1 cellular context compared by ENCODE assay signal in the genomic region with DNA sequence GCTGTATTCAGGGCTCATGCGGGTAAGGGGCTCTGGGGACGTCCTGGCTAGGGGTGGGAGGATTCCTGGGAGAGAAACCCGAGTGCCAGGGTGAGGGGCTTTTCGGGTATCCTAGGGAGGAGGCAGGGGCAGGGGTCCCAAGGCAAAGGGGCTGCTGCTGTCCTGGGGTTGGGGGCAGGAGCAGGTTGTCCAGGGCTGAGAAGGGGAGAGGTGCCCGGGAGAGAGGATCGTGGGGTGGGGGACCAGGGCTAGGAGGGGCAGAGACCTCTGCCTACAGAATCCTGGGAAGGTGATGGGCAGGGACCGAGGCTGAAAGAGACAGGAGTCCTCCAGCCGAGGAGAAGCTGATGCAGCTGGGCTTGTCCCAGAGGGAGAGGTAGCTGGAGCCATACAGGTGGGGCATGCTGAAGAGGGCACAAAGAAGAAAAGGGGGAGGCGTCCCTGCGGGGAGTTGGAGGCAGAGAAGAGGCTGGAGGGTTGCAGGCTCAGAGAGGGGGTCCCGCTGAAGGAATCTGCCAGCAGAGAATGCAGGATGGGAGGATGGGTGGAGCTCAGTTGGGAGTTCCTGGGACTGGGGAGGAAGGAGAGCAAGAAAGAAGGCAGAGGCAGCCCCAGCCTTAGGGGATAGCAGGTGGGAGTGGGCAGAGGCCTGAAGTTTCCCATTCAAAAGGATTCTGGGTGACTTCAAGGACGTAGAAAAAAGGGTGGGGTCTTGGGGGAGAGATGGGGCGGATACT.
TF ChIP-seq lines count a peak whose summit lies in the region.

No MANE protein-coding gene starts in this region.

TF ChIP-seq in A549, 52 proteins besides CTCF, POLR2A, EP300 and RAD21 (continued from another document):
- TF ChIP-seq, protein P1, sequence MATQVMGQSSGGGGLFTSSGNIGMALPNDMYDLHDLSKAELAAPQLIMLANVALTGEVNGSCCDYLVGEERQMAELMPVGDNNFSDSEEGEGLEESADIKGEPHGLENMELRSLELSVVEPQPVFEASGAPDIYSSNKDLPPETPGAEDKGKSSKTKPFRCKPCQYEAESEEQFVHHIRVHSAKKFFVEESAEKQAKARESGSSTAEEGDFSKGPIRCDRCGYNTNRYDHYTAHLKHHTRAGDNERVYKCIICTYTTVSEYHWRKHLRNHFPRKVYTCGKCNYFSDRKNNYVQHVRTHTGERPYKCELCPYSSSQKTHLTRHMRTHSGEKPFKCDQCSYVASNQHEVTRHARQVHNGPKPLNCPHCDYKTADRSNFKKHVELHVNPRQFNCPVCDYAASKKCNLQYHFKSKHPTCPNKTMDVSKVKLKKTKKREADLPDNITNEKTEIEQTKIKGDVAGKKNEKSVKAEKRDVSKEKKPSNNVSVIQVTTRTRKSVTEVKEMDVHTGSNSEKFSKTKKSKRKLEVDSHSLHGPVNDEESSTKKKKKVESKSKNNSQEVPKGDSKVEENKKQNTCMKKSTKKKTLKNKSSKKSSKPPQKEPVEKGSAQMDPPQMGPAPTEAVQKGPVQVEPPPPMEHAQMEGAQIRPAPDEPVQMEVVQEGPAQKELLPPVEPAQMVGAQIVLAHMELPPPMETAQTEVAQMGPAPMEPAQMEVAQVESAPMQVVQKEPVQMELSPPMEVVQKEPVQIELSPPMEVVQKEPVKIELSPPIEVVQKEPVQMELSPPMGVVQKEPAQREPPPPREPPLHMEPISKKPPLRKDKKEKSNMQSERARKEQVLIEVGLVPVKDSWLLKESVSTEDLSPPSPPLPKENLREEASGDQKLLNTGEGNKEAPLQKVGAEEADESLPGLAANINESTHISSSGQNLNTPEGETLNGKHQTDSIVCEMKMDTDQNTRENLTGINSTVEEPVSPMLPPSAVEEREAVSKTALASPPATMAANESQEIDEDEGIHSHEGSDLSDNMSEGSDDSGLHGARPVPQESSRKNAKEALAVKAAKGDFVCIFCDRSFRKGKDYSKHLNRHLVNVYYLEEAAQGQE (IDR thresholded peaks at IDR 0.05) = no peak
- no peak for TF ChIP-seq JUNB (IDR thresholded peaks at IDR 0.05)
- no peak for TF ChIP-seq CHD4 (IDR thresholded peaks at IDR 0.05; ENCODE audit: borderline replicate concordance)
- no peak for TF ChIP-seq MYC (IDR thresholded peaks at IDR 0.05; ENCODE audit: borderline replicate concordance, low read length)
- TF ChIP-seq KDM5A (IDR thresholded peaks at IDR 0.05) = no peak
- no peak for TF ChIP-seq TFCP2L1 (CRISPR knock-in tag; IDR thresholded peaks at IDR 0.05)
- TF ChIP-seq MAZ (IDR thresholded peaks at IDR 0.05; ENCODE audit: borderline replicate concordance, low read depth, low read length) = no peak
- TF ChIP-seq, protein P2, sequence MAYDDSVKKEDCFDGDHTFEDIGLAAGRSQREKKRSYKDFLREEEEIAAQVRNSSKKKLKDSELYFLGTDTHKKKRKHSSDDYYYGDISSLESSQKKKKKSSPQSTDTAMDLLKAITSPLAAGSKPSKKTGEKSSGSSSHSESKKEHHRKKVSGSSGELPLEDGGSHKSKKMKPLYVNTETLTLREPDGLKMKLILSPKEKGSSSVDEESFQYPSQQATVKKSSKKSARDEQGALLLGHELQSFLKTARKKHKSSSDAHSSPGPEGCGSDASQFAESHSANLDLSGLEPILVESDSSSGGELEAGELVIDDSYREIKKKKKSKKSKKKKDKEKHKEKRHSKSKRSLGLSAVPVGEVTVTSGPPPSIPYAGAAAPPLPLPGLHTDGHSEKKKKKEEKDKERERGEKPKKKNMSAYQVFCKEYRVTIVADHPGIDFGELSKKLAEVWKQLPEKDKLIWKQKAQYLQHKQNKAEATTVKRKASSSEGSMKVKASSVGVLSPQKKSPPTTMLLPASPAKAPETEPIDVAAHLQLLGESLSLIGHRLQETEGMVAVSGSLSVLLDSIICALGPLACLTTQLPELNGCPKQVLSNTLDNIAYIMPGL (CRISPR knock-in tag; IDR thresholded peaks at IDR 0.05; ENCODE audit: borderline replicate concordance) = no peak
- no peak for TF ChIP-seq HOXB13 (CRISPR knock-in tag; IDR thresholded peaks at IDR 0.05; ENCODE audit: low read depth)
- no peak for TF ChIP-seq RNF2 (IDR thresholded peaks at IDR 0.05; ENCODE audit: borderline replicate concordance, low read depth)
- no peak for TF ChIP-seq JUN (IDR thresholded peaks at IDR 0.05)
- TF ChIP-seq, protein P3, sequence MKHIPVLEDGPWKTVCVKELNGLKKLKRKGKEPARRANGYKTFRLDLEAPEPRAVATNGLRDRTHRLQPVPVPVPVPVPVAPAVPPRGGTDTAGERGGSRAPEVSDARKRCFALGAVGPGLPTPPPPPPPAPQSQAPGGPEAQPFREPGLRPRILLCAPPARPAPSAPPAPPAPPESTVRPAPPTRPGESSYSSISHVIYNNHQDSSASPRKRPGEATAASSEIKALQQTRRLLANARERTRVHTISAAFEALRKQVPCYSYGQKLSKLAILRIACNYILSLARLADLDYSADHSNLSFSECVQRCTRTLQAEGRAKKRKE (CRISPR knock-in tag; IDR thresholded peaks at IDR 0.05; ENCODE audit: low read depth) = no peak
- TF ChIP-seq EHF (CRISPR knock-in tag; IDR thresholded peaks at IDR 0.05) = no peak
- no peak for TF ChIP-seq FOXS1 (CRISPR knock-in tag; IDR thresholded peaks at IDR 0.05)
- TF ChIP-seq POLR2AphosphoS2 (conservative IDR thresholded peaks at IDR 0.05; ENCODE audit: low read length) = no peak
